In genomic region chr7:141073173-141073640, GRCh38 we compare ENCODE assay signal across 7 cellular contexts. TPM values are rescaled to one million over a fixed set of nuclear protein-coding genes. Genes with fewer than 3 reads are reported as not detected.
A peak's percentile ranks its signal among the peaks of the same experiment; 100 is the strongest.
DNase-seq lines count a peak whose midpoint lies in the region; ATAC-seq, FAIRE-seq and TF ChIP-seq lines count a peak whose summit lies in the region.

No MANE protein-coding gene starts in this region.

- TF ChIP-seq CTCF in GM13976 (IDR thresholded peaks at IDR 0.05; ENCODE audit: borderline replicate concordance, control extremely low read depth, extremely low read depth, insufficient read depth, missing control alignments) (no peak), K562 (IDR thresholded peaks at IDR 0.05 in 2 of 3, conservative IDR thresholded peaks at IDR 0.05 in 1 of 3; ENCODE audit: insufficient read depth in 2 of 3, low read depth in 1 of 3, low read length in 3 of 3) (no peak), PC-9 (conservative IDR thresholded peaks at IDR 0.05) (no peak)

- no peaks in the 10 kb centered on the region for H3K9me1 ChIP-seq in K562 (ENCODE audit: control insufficient read depth, insufficient read depth, low read length)

- no peak for TF ChIP-seq RAD21 in K562 (CRISPR knock-in tag; conservative IDR thresholded peaks at IDR 0.05 in 1 of 2, IDR thresholded peaks at IDR 0.05 in 1 of 2)

- CTCF ChIA-PET in K562 (lab: Yijun Ruan, JAX; ENCODE audit: low intra/inter-chr PET ratio) (no interaction called here), PC-9 (lab: Charles Lee) (no interaction called here)

- no peaks in the 10 kb centered on the region; the same call in 1 of the 2 replicates for H4K20me1 ChIP-seq in K562 (replicated peaks; ENCODE audit: control insufficient read depth, insufficient read depth, low read length)
- H4K20me1 ChIP-seq in PC-9 (ENCODE audit: insufficient read depth) = no peaks in the 10 kb centered on the region

- peak; percentile 54; the same call in 2 of the 3 replicates for ATAC-seq in K562

- DNase-seq in GM13976 (ENCODE audit: low spot score) = peak; percentile 48
- DNase-seq in NCI-H2227 treated with DMSO at 0.1 percent for 48 hours (lab: John Stamatoyannopoulos, UW) = peak; percentile 23
- DNase-seq in K562 (ENCODE audit: extremely low read depth in 1 of 4, low spot score in 3 of 4) = no peak
- DNase-seq in PC-9 = no peak
- no peak for DNase-seq in OCI-M2 (lab: John Stamatoyannopoulos, UW; ENCODE audit: unreplicated experiment)

- no peak overlapping the region for H2AFZ ChIP-seq in K562 (ENCODE audit: low read depth, low read length)
- H2AFZ ChIP-seq in PC-9 = no peak overlapping the region

- no peak for FAIRE-seq in K562 (lab: Jason Lieb, UNC)

- in situ Hi-C loops in GM13976 (cut with MboI; ENCODE audit: low sequenced_read_pairs, unreplicated experiment) = no loop called here
- in situ Hi-C loops in K562 (cut with MboI) = no loop called here

- no peaks in the 10 kb centered on the region for H3K9me3 ChIP-seq in K562 (replicated peaks; ENCODE audit: control insufficient read depth, insufficient read depth, low read depth, low read length)
- no peaks in the 10 kb centered on the region for H3K9me3 ChIP-seq in iPS-20b (ENCODE audit: insufficient read depth, low read depth, low read length)
- H3K9me3 ChIP-seq in skeletal muscle tissue (ENCODE audit: control insufficient read depth in 3 of 3, low read length in 3 of 3) = no peaks in the 10 kb centered on the region
- H3K9me3 ChIP-seq in PC-9 (ENCODE audit: insufficient read depth, low read depth) = no peaks in the 10 kb centered on the region

- TF ChIP-seq POLR2A in K562 (conservative IDR thresholded peaks at IDR 0.05) = no peak

- H3K9me2 ChIP-seq in PC-9 (ENCODE audit: insufficient read depth) = no peaks in the 10 kb centered on the region

- H3K36me3 ChIP-seq in K562 (ENCODE audit: control insufficient read depth, insufficient read depth, low read length) (no peaks in the 10 kb centered on the region), iPS-20b (ENCODE audit: insufficient read depth, low read depth, low read length) (no peaks in the 10 kb centered on the region), skeletal muscle tissue (ENCODE audit: control insufficient read depth in 3 of 3, insufficient read depth in 3 of 3, low read length in 3 of 3) (no peaks in the 10 kb centered on the region), PC-9 (ENCODE audit: low read depth) (no peaks in the 10 kb centered on the region)

- peaks cover 49 to 56% of the 10 kb centered on the region in 2 experiments for H3K27me3 ChIP-seq in K562 (ENCODE audit: control insufficient read depth in 2 of 2, insufficient read depth in 2 of 2, low read length in 2 of 2)
- peaks cover 64% of the 10 kb centered on the region for H3K27me3 ChIP-seq in iPS-20b (ENCODE audit: insufficient read depth, low read length)
- peaks cover 0 to 5% (median 0%) of the 10 kb centered on the region in 3 donors for H3K27me3 ChIP-seq in skeletal muscle tissue (ENCODE audit: control insufficient read depth in 3 of 3, insufficient read depth in 3 of 3, low read length in 3 of 3)
- H3K27me3 ChIP-seq in PC-9 (ENCODE audit: insufficient read depth, low read depth) = peaks cover 55% of the 10 kb centered on the region

- TF ChIP-seq EP300 in K562 (IDR thresholded peaks at IDR 0.05; ENCODE audit: low read length) = no peak

- POLR2A ChIA-PET in K562 (lab: Yijun Ruan, JAX) = no interaction called here
- POLR2A ChIA-PET in PC-9 (lab: Charles Lee; ENCODE audit: unreplicated experiment) = no interaction called here

- no TSS peak for BruUV-seq in K562 (replicated peaks; lab: Mats Ljungman, UMichigan)
- BruUV-seq in PC-9 (replicated peaks; lab: Mats Ljungman, UMichigan) = no TSS peak

- H3K9ac ChIP-seq in K562 (ENCODE audit: insufficient read depth in 1 of 2, low read depth in 2 of 2, low read length in 2 of 2) = no peak overlapping the region
- H3K9ac ChIP-seq in iPS-20b (ENCODE audit: low read depth, low read length) = peak overlapping the region; percentile 82; the same call in 1 of the 2 replicates
- peak overlapping the region in 2 of 3 donors; percentile 78 to 81 for H3K9ac ChIP-seq in skeletal muscle tissue (ENCODE audit: low read depth in 1 of 3, low read length in 3 of 3)

- intact Hi-C loops in K562 (cut with micrococcal nuclease) (loop anchor here (5.0 to 10.0 kb wide), 2 partner anchors 459 to 582 kb away; no protein-coding TSS in a partner anchor), PC-9 (cut with micrococcal nuclease; ENCODE audit: unreplicated experiment) (no loop called here)

- H3K79me2 ChIP-seq in K562 (ENCODE audit: control insufficient read depth, insufficient read depth, low read length) (no peaks in the 10 kb centered on the region), PC-9 (ENCODE audit: low read depth) (no peaks in the 10 kb centered on the region)

- WGBS in K562 (ENCODE audit: insufficient coverage, low coverage, missing lambda C conversion rate) = 11% methylated on average over 47 of the region's 60 CpGs

- H3F3A ChIP-seq in PC-9 (ENCODE audit: insufficient read depth, low read depth) = no peaks in the 10 kb centered on the region

- H3K4me2 ChIP-seq in K562 (ENCODE audit: insufficient read depth, low read length) (no peak overlapping the region), PC-9 (no peak overlapping the region)

- H3K4me3 ChIP-seq in K562 (no peak overlapping the region), iPS-20b (ENCODE audit: low read length) (peak overlapping the region; percentile 89), skeletal muscle tissue (ENCODE audit: low read length in 3 of 3) (peak overlapping the region; percentile 57 to 80 (median 74)), PC-9 (no peak overlapping the region)

- H3K4me1 ChIP-seq in K562 (replicated peaks in 1 of 2; ENCODE audit: control insufficient read depth in 2 of 2, insufficient read depth in 2 of 2, low read length in 2 of 2) = peaks cover 0 to 31% of the 10 kb centered on the region in 2 experiments; a peak in 2 of 5 replicates
- peaks cover 26% of the 10 kb centered on the region; the same call in 1 of the 2 replicates for H3K4me1 ChIP-seq in iPS-20b (ENCODE audit: insufficient read depth, low read length)
- peaks cover 19 to 39% (median 20%) of the 10 kb centered on the region in 3 donors for H3K4me1 ChIP-seq in skeletal muscle tissue (ENCODE audit: control insufficient read depth in 3 of 3, insufficient read depth in 3 of 3, low read length in 3 of 3)
- H3K4me1 ChIP-seq in PC-9 (replicated peaks; ENCODE audit: insufficient read depth) = no peaks in the 10 kb centered on the region

- H3K27ac ChIP-seq in K562 (ENCODE audit: extremely low read depth, low read depth, low read length) (no peak overlapping the region), iPS-20b (ENCODE audit: low read length) (no peak overlapping the region), skeletal muscle tissue (ENCODE audit: low read depth, low read length) (no peak overlapping the region), PC-9 (no peak overlapping the region)

RNA-seq across cellular contexts. Expression of gene TMEM178B, which starts 0.7 kb away (rescaled TPM):
- not detected in 2 replicates for total RNA-seq in K562 (2011; cell fraction: chromatin; rRNA removed; ENCODE audit: low replicate concordance)
- not detected in 2 replicates for total RNA-seq in K562 (2011; cell fraction: nucleolus; rRNA removed)
- not detected in 2 replicates for total RNA-seq in K562 (2011; cell fraction: nucleoplasm; rRNA removed)
- total RNA-seq in K562 (2014; rRNA removed) = not detected in 2 replicates
- total RNA-seq in K562 (2014; rRNA removed; fragmentation: Illumina TruSeq; extraction: Trizol) = under 0.01 TPM in 1 of 2 replicates, not detected in the other
- total RNA-seq in K562 (2015; rRNA removed; fragmentation: Illumina TruSeq; extraction: Trizol) = 0.04 TPM in 1 of 2 replicates, not detected in the other
- 0.02 TPM in 1 of 2 replicates, not detected in the other for total RNA-seq in K562 (2021)
- polyA plus RNA-seq in K562 (2011; rRNA removed) = 0.01 and 0.03 TPM in 2 replicates
- polyA plus RNA-seq in K562 (2011; cell fraction: cytosol; rRNA removed) = 0.01 TPM in 2 replicates
- polyA plus RNA-seq in K562 (2011; cell fraction: nucleus; rRNA removed) = 0.01 and 0.04 TPM in 2 replicates
- polyA plus RNA-seq in K562 (2012) = 0.01 and 0.06 TPM in 2 replicates
- 0.03 TPM in 1 of 2 replicates, not detected in the other for polyA plus RNA-seq in K562 (2014; fragmentation: Illumina TruSeq; extraction: Trizol)
- polyA plus RNA-seq in K562 (2014; fragmentation: Nextera tagmentation; extraction: Ambion mirVana) = not detected
- polyA plus RNA-seq in K562 (2014; rRNA removed) = 0.01 and 0.03 TPM in 2 replicates
- 0.04 and 0.06 TPM in 2 replicates for polyA minus RNA-seq in K562 (2011; rRNA and poly(A)+ RNA removed)
- not detected in 2 replicates for polyA minus RNA-seq in K562 (2011; cell fraction: cytosol; rRNA and poly(A)+ RNA removed)
- under 0.01 and 0.11 TPM in 2 replicates for polyA minus RNA-seq in K562 (2011; cell fraction: nucleus; rRNA and poly(A)+ RNA removed)
- total RNA-seq in skeletal muscle tissue = 0.52 TPM
- not detected in 2 replicates for total RNA-seq in PC-9 (2021)

RNA-seq across cellular contexts. Expression of gene MRPS33, which starts 58.5 kb away (rescaled TPM):
- 17.1 and 29.5 TPM in 2 replicates for total RNA-seq in K562 (2011; cell fraction: chromatin; rRNA removed; ENCODE audit: low replicate concordance)
- total RNA-seq in K562 (2011; cell fraction: nucleolus; rRNA removed) = 17.8 and 19.7 TPM in 2 replicates
- total RNA-seq in K562 (2011; cell fraction: nucleoplasm; rRNA removed) = 27.8 and 29.4 TPM in 2 replicates
- total RNA-seq in K562 (2014; rRNA removed) (70.3 and 81.1 TPM in 2 replicates), K562 (2014; rRNA removed; fragmentation: Illumina TruSeq; extraction: Trizol) (205 and 227 TPM in 2 replicates), K562 (2015; rRNA removed; fragmentation: Illumina TruSeq; extraction: Trizol) (122 and 132 TPM in 2 replicates), K562 (2021) (106 and 109 TPM in 2 replicates), skeletal muscle tissue (31.8 TPM), PC-9 (2021) (70.8 and 84.4 TPM in 2 replicates)
- polyA plus RNA-seq in K562 (2011; rRNA removed) (170 and 187 TPM in 2 replicates), K562 (2014; fragmentation: Illumina TruSeq; extraction: Trizol) (149 and 204 TPM in 2 replicates), K562 (2014; fragmentation: Nextera tagmentation; extraction: Ambion mirVana) (100 to 1,000 TPM; 395 to 442 TPM), K562 (2014; rRNA removed) (109 and 123 TPM in 2 replicates)
- polyA plus RNA-seq in K562 (2011; cell fraction: cytosol; rRNA removed) = 15.4 and 35.1 TPM in 2 replicates
- polyA plus RNA-seq in K562 (2011; cell fraction: nucleus; rRNA removed) = 21.0 and 54.5 TPM in 2 replicates
- 140 and 201 TPM in 2 replicates for polyA plus RNA-seq in K562 (2012)
- 64.9 and 102 TPM in 2 replicates for polyA minus RNA-seq in K562 (2011; rRNA and poly(A)+ RNA removed)
- 15.6 and 19.8 TPM in 2 replicates for polyA minus RNA-seq in K562 (2011; cell fraction: cytosol; rRNA and poly(A)+ RNA removed)
- 7.7 and 18.4 TPM in 2 replicates for polyA minus RNA-seq in K562 (2011; cell fraction: nucleus; rRNA and poly(A)+ RNA removed)

Comparison
In these comparisons a context has a peak if more than half of its experiments do, and no peak if none do; other contexts are left out.
1. DNase-seq: peak in GM13976 (single experiment) and NCI-H2227 treated with DMSO at 0.1 percent for 48 hours (single experiment); none in K562 (0 of 4), PC-9 (0 of 2) and OCI-M2 (single experiment).
2. H3K4me3 ChIP-seq: peak in iPS-20b (single experiment) and skeletal muscle tissue (3 of 3); none in K562 (single experiment) and PC-9 (single experiment).
3. H3K9ac ChIP-seq: peak in iPS-20b (single experiment) and skeletal muscle tissue (2 of 3); none in K562 (0 of 2).